In the genomic region with DNA sequence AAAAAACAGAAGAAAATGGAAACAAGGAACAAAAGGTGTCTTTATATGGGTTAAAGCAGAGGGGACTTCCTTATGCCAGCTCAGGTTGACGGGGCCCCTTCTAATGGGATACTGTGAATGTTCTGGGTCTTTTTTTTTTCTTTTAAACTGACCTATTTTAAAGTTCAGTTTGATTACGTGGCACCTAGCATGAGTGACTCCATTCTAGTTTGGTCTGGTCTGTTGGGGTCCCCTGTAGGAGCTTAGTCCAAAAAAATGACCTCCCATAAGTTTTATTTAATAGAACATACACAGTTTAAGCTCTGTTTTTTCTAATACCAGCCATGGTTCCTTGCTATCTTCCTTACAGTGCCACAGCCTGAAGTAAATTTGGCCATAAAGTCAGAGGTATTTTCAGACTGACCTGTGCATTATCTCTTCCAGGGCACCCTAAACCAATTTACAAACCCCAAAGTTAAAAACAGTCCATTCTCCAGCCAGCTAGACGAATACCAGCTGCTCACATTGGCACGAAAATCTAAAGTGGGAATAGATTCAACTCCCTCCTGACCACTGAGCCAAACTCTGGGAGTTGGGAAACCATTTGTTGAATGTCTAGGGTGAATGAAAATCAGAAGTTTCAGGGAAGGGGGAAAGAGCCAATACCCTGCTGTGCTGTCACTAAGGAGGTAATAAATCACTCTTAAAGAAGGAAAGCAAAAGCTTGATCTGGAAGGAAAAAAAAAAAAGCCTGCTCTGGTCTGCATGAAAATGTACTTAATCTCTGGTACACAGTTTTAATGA, we compare ENCODE assay signal across 10 cellular contexts. TPM values are rescaled to one million over a fixed set of nuclear protein-coding genes. Genes with fewer than 3 reads are reported as not detected.
DNase-seq lines count a peak whose midpoint lies in the region; ATAC-seq and TF ChIP-seq lines count a peak whose summit lies in the region.
"Had no signal": no experiment of that assay in that cellular context is flagged by ENCODE, and none has a peak within 500 bp of the region (broad histone marks: within the 10 kb centered on the region; RNA-seq: fewer than 3 reads in every experiment).

No MANE protein-coding gene starts in this region.

- WGBS in urinary bladder, result 46% methylated on average over 4 of the region's 4 CpGs

- H3K4me3 ChIP-seq in dorsolateral prefrontal cortex (no peak overlapping the region), urinary bladder (ENCODE audit: low read depth, low read length) (no peak overlapping the region), SJCRH30 (no peak overlapping the region)
- H3K4me3 ChIP-seq: cardiac muscle cell had no signal

- DNase-seq in NCI-H1417 (lab: John Stamatoyannopoulos, UW) (peak in 2 of 3 experiments; percentile 5 to 44), NCI-H1417 treated with DMSO at 0.1 percent for 48 hours (lab: John Stamatoyannopoulos, UW) (no peak), dorsolateral prefrontal cortex (peak in 1 of 10 donors; percentile 25), myocyte (ENCODE audit: low read depth) (peak; percentile 89), SJCRH30 (no peak), A172 (ENCODE audit: low spot score) (no peak)
- DNase-seq: activated CD8-positive, alpha-beta memory T cell treated with anti-CD3 and anti-CD28 coated beads, Interleukin-2, amount 50 U/mL, for 4 hours had no signal

- no peak for ATAC-seq in GM21737 (IDR thresholded peaks at IDR 0.05; ENCODE audit: unreplicated experiment)

- H3K27ac ChIP-seq in dorsolateral prefrontal cortex (peak overlapping the region; percentile 45 to 100 (median 97)), urinary bladder (ENCODE audit: low read depth) (peak overlapping the region; percentile 77), SJCRH30 (no peak overlapping the region)
- H3K27ac ChIP-seq: cardiac muscle cell had no signal

- H3K36me3 ChIP-seq in urinary bladder (ENCODE audit: insufficient read depth), result no peaks in the 10 kb centered on the region
- H3K36me3 ChIP-seq in SJCRH30, result no peaks in the 10 kb centered on the region; the same call in 1 of the 2 replicates
- H3K36me3 ChIP-seq: cardiac muscle cell had no signal

- peaks cover 1% of the 10 kb centered on the region for H3K4me1 ChIP-seq in urinary bladder (ENCODE audit: insufficient read depth)
- peaks cover 13% of the 10 kb centered on the region for H3K4me1 ChIP-seq in SJCRH30

- no peaks in the 10 kb centered on the region for H3K27me3 ChIP-seq in dorsolateral prefrontal cortex
- no peaks in the 10 kb centered on the region for H3K27me3 ChIP-seq in SJCRH30
- H3K27me3 ChIP-seq: cardiac muscle cell had no signal

- intact Hi-C loops in dorsolateral prefrontal cortex (cut with DNase I), result loop anchor here in 1 of 2 donors (5.0 kb wide), 1 partner anchor 83 kb away; no protein-coding TSS in a partner anchor

- no peaks in the 10 kb centered on the region for H3K9me3 ChIP-seq in SJCRH30 (replicated peaks)

- no peak for TF ChIP-seq CTCF in dorsolateral prefrontal cortex (IDR thresholded peaks at IDR 0.05 in 54 of 56, conservative IDR thresholded peaks at IDR 0.05 in 2 of 56; ENCODE audit: low read depth in 1 of 56, partially characterized antibody in 56 of 56)

RNA-seq across cellular contexts. Expression of gene AKNAD1, which starts 42.4 kb away (rescaled TPM):
- total RNA-seq in dorsolateral prefrontal cortex, result 1 to 10 TPM in 51 of 120 experiments, under 1 TPM in 29, not detected in 40; 0.18 to 4.1 (median 1.2) TPM
- 0.31 and 1.8 TPM in 2 replicates for total RNA-seq in myocyte
- polyA plus RNA-seq in myocyte (2012), result 0.44 TPM
- total RNA-seq in urinary bladder, result 1.8 TPM
- polyA plus RNA-seq in urinary bladder, result 1.2 TPM
- total RNA-seq in SJCRH30 (2014; rRNA removed; shearing (Covaris generic)), result 0.30 and 0.87 TPM in 2 replicates
- 2.1 TPM in 1 of 2 replicates, not detected in the other for total RNA-seq in A172 (2014; rRNA removed; shearing (Covaris generic))
- total RNA-seq: cardiac muscle cell had no signal
- polyA plus RNA-seq: cardiac muscle cell had no signal

Comparison
In these comparisons a context has a peak if more than half of its experiments do, and no peak if none do; other contexts are left out.
1. DNase-seq: peak in NCI-H1417 (2 of 3) and myocyte (single experiment); none in NCI-H1417 treated with DMSO at 0.1 percent for 48 hours (single experiment), SJCRH30 (0 of 2) and A172 (single experiment).